ENCODE assay signal across 2 cellular contexts in the genomic region with DNA sequence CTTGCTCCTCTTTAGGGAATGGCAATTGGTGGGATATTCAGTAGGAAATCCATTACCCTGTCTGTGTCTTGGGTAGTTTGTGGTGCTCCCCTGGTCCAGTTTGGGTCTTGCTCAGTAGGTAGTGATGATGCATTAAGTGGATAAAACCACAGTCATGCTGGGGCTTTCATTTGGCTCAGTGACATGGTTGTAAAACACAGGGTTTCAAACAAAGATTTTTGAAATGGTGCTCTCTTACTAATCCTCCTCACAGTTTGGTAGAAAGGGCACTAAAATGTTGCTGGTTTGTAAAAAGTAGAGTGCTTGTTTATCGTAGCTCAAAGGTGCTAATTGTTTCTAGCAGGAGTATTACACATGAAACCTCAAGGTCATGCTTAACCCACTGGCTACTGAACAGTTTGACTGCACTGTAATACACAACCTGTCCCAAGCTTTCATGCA.
TF ChIP-seq lines count a peak whose summit lies in the region.

No MANE protein-coding gene starts in this region.

TF ChIP-seq in GM23338, 12 proteins besides CTCF, POLR2A, EP300 and RAD21 (continues in another document):
- TF ChIP-seq ZNF114 (CRISPR knock-in tag; IDR thresholded peaks at IDR 0.05) (no peak), EZH2phosphoT487 (IDR thresholded peaks at IDR 0.05; ENCODE audit: unreplicated experiment) (no peak), EZH2 (IDR thresholded peaks at IDR 0.05; ENCODE audit: low read depth, unreplicated experiment) (no peak), ZNF331 (CRISPR knock-in tag; IDR thresholded peaks at IDR 0.05; ENCODE audit: low read depth) (no peak), STAT1 (IDR thresholded peaks at IDR 0.05; ENCODE audit: unreplicated experiment) (no peak), NANOG (IDR thresholded peaks at IDR 0.05; ENCODE audit: borderline replicate concordance) (no peak), JUNB (IDR thresholded peaks at IDR 0.05; ENCODE audit: unreplicated experiment) (no peak)
- TF ChIP-seq, protein P1, sequence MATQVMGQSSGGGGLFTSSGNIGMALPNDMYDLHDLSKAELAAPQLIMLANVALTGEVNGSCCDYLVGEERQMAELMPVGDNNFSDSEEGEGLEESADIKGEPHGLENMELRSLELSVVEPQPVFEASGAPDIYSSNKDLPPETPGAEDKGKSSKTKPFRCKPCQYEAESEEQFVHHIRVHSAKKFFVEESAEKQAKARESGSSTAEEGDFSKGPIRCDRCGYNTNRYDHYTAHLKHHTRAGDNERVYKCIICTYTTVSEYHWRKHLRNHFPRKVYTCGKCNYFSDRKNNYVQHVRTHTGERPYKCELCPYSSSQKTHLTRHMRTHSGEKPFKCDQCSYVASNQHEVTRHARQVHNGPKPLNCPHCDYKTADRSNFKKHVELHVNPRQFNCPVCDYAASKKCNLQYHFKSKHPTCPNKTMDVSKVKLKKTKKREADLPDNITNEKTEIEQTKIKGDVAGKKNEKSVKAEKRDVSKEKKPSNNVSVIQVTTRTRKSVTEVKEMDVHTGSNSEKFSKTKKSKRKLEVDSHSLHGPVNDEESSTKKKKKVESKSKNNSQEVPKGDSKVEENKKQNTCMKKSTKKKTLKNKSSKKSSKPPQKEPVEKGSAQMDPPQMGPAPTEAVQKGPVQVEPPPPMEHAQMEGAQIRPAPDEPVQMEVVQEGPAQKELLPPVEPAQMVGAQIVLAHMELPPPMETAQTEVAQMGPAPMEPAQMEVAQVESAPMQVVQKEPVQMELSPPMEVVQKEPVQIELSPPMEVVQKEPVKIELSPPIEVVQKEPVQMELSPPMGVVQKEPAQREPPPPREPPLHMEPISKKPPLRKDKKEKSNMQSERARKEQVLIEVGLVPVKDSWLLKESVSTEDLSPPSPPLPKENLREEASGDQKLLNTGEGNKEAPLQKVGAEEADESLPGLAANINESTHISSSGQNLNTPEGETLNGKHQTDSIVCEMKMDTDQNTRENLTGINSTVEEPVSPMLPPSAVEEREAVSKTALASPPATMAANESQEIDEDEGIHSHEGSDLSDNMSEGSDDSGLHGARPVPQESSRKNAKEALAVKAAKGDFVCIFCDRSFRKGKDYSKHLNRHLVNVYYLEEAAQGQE (IDR thresholded peaks at IDR 0.05; ENCODE audit: unreplicated experiment): no peak
- TF ChIP-seq, protein P2, sequence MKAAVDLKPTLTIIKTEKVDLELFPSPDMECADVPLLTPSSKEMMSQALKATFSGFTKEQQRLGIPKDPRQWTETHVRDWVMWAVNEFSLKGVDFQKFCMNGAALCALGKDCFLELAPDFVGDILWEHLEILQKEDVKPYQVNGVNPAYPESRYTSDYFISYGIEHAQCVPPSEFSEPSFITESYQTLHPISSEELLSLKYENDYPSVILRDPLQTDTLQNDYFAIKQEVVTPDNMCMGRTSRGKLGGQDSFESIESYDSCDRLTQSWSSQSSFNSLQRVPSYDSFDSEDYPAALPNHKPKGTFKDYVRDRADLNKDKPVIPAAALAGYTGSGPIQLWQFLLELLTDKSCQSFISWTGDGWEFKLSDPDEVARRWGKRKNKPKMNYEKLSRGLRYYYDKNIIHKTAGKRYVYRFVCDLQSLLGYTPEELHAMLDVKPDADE (IDR thresholded peaks at IDR 0.05): no peak
- TF ChIP-seq, protein P3, sequence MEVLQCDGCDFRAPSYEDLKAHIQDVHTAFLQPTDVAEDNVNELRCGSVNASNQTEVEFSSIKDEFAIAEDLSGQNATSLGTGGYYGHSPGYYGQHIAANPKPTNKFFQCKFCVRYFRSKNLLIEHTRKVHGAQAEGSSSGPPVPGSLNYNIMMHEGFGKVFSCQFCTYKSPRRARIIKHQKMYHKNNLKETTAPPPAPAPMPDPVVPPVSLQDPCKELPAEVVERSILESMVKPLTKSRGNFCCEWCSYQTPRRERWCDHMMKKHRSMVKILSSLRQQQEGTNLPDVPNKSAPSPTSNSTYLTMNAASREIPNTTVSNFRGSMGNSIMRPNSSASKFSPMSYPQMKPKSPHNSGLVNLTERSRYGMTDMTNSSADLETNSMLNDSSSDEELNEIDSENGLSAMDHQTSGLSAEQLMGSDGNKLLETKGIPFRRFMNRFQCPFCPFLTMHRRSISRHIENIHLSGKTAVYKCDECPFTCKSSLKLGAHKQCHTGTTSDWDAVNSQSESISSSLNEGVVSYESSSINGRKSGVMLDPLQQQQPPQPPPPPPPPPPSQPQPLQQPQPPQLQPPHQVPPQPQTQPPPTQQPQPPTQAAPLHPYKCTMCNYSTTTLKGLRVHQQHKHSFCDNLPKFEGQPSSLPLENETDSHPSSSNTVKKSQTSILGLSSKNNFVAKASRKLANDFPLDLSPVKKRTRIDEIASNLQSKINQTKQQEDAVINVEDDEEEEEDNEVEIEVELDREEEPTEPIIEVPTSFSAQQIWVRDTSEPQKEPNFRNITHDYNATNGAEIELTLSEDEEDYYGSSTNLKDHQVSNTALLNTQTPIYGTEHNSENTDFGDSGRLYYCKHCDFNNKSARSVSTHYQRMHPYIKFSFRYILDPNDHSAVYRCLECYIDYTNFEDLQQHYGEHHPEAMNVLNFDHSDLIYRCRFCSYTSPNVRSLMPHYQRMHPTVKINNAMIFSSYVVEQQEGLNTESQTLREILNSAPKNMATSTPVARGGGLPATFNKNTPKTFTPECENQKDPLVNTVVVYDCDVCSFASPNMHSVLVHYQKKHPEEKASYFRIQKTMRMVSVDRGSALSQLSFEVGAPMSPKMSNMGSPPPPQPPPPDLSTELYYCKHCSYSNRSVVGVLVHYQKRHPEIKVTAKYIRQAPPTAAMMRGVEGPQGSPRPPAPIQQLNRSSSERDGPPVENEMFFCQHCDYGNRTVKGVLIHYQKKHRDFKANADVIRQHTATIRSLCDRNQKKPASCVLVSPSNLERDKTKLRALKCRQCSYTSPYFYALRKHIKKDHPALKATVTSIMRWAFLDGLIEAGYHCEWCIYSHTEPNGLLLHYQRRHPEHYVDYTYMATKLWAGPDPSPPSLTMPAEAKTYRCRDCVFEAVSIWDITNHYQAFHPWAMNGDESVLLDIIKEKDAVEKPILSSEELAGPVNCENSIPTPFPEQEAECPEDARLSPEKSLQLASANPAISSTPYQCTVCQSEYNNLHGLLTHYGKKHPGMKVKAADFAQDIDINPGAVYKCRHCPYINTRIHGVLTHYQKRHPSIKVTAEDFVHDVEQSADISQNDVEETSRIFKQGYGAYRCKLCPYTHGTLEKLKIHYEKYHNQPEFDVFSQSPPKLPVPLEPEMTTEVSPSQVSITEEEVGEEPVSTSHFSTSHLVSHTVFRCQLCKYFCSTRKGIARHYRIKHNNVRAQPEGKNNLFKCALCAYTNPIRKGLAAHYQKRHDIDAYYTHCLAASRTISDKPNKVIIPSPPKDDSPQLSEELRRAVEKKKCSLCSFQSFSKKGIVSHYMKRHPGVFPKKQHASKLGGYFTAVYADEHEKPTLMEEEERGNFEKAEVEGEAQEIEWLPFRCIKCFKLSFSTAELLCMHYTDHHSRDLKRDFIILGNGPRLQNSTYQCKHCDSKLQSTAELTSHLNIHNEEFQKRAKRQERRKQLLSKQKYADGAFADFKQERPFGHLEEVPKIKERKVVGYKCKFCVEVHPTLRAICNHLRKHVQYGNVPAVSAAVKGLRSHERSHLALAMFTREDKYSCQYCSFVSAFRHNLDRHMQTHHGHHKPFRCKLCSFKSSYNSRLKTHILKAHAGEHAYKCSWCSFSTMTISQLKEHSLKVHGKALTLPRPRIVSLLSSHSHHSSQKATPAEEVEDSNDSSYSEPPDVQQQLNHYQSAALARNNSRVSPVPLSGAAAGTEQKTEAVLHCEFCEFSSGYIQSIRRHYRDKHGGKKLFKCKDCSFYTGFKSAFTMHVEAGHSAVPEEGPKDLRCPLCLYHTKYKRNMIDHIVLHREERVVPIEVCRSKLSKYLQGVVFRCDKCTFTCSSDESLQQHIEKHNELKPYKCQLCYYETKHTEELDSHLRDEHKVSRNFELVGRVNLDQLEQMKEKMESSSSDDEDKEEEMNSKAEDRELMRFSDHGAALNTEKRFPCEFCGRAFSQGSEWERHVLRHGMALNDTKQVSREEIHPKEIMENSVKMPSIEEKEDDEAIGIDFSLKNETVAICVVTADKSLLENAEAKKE (CRISPR knock-in tag; IDR thresholded peaks at IDR 0.05): no peak

TF ChIP-seq in GM12878, 131 proteins besides CTCF, POLR2A, EP300 and RAD21:
- TF ChIP-seq CREM (IDR thresholded peaks at IDR 0.05; ENCODE audit: low read depth) (no peak), RB1 (IDR thresholded peaks at IDR 0.05; ENCODE audit: borderline replicate concordance) (no peak), CHD1 (IDR thresholded peaks at IDR 0.05; ENCODE audit: low read depth, low read length) (no peak), DPF2 (IDR thresholded peaks at IDR 0.05) (no peak), PAX5 (IDR thresholded peaks at IDR 0.05; ENCODE audit: borderline replicate concordance, low read depth, low read length) (no peak), GABPA (IDR thresholded peaks at IDR 0.05; ENCODE audit: low read depth) (no peak), JUNB (IDR thresholded peaks at IDR 0.05) (no peak), YBX1 (IDR thresholded peaks at IDR 0.05) (no peak), CBX3 (IDR thresholded peaks at IDR 0.05; ENCODE audit: borderline replicate concordance, low read depth) (no peak), ZNF274 (IDR thresholded peaks at IDR 0.05; ENCODE audit: insufficient read depth, insufficient read length) (no peak), BCL11A (IDR thresholded peaks at IDR 0.05; ENCODE audit: low read depth, low read length) (no peak), FOXK2 (IDR thresholded peaks at IDR 0.05) (no peak), SRF (IDR thresholded peaks at IDR 0.05; ENCODE audit: low read depth in 2 of 2, low read length in 2 of 2) (no peak), FOXM1 (IDR thresholded peaks at IDR 0.05; ENCODE audit: low read depth, low read length) (no peak), LARP7 (IDR thresholded peaks at IDR 0.05) (no peak), YY1 (IDR thresholded peaks at IDR 0.05; ENCODE audit: low read depth, low read length) (no peak)
- TF ChIP-seq, protein P4, sequence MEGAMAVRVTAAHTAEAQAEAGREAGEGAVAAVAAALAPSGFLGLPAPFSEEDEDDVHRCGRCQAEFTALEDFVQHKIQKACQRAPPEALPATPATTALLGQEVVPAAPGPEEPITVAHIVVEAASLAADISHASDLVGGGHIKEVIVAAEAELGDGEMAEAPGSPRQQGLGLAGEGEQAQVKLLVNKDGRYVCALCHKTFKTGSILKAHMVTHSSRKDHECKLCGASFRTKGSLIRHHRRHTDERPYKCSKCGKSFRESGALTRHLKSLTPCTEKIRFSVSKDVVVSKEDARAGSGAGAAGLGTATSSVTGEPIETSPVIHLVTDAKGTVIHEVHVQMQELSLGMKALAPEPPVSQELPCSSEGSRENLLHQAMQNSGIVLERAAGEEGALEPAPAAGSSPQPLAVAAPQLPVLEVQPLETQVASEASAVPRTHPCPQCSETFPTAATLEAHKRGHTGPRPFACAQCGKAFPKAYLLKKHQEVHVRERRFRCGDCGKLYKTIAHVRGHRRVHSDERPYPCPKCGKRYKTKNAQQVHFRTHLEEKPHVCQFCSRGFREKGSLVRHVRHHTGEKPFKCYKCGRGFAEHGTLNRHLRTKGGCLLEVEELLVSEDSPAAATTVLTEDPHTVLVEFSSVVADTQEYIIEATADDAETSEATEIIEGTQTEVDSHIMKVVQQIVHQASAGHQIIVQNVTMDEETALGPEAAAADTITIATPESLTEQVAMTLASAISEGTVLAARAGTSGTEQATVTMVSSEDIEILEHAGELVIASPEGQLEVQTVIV (IDR thresholded peaks at IDR 0.05; ENCODE audit: borderline replicate concordance, partially characterized antibody): no peak
- TF ChIP-seq, protein P5, sequence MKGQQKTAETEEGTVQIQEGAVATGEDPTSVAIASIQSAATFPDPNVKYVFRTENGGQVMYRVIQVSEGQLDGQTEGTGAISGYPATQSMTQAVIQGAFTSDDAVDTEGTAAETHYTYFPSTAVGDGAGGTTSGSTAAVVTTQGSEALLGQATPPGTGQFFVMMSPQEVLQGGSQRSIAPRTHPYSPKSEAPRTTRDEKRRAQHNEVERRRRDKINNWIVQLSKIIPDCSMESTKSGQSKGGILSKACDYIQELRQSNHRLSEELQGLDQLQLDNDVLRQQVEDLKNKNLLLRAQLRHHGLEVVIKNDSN (IDR thresholded peaks at IDR 0.05; ENCODE audit: borderline replicate concordance, extremely low read length, insufficient read depth, low read depth, low read length): no peak
TF ChIP-seq in GM12878: peak in this region for 0.
